Comparison of ENCODE assay signal across 26 cellular contexts in the genomic region with DNA sequence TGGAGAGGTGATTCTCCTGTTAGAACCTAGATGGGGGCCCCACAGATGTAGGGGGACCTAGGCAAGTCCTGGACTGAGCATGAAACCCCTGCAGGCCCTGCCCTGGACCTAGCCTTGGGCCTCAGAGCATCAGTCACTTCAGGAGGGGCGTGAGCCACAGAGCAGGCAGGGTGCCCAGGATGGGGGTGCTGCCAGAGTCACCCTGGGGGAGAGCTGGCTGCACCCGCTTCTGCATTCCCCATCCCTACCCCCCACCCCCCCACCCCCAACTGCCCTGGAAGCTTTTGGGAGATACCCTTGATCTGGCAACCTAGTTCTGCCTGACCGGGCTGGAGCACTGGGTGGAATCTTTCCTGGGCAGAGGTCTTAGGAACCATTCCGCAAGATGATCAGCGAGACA.
"Had no signal": no experiment of that assay in that cellular context is flagged by ENCODE, and none has a peak within 500 bp of the region (broad histone marks: within the 10 kb centered on the region; RNA-seq: fewer than 3 reads in every experiment).

No MANE protein-coding gene starts in this region.

- H3K9me3 Mint-ChIP-seq: mesothelial cell of epicardium; nephron; stimulated activated naive CD8-positive, alpha-beta T cell treated with anti-CD3 and anti-CD28 coated beads, Interleukin-15, Interleukin-2, amounts not matched to agents 100 ng/mL and 50 ng/mL, for 24 hours had no signal

- H3K27me3 ChIP-seq: pancreas, right atrium auricular region, right lobe of liver had no signal

- H3K9me3 ChIP-seq: pancreas, right lobe of liver, suprapubic skin, thoracic aorta, tibial artery, upper lobe of right lung had no signal

- H3K4me2 ChIP-seq: smooth muscle cell had no signal

- H3K4me3 ChIP-seq: heart left ventricle, left lung, lung, pancreas, right atrium auricular region, right lobe of liver, smooth muscle cell, suprapubic skin, thoracic aorta, tibial artery, upper lobe of right lung had no signal

- H3K27me3 Mint-ChIP-seq: stimulated activated naive CD8-positive, alpha-beta T cell treated with anti-CD3 and anti-CD28 coated beads, Interleukin-15, Interleukin-2, amounts not matched to agents 100 ng/mL and 50 ng/mL, for 24 hours had no signal

- H3K4me1 ChIP-seq: heart left ventricle, left lung, pancreas, right atrium auricular region, right lobe of liver, suprapubic skin, tibial artery, upper lobe of right lung had no signal

- H3K36me3 ChIP-seq: heart left ventricle, left lung, pancreas, right atrium auricular region, right lobe of liver, suprapubic skin, thoracic aorta, tibial artery, upper lobe of right lung had no signal

- H3K27ac ChIP-seq: heart left ventricle, left lung, pancreas, right atrium auricular region, right lobe of liver, suprapubic skin, thoracic aorta, tibial artery, upper lobe of right lung had no signal

- ATAC-seq: heart left ventricle; left colon; left lung; right lobe of liver; stimulated activated naive B cell treated with anti-CD40 and anti-IgM and Interleukin-4, amounts not matched to agents 10 μg/mL and 1 μg/mL and 100 μg/mL, for 72 hours; upper lobe of right lung had no signal

- H3K36me3 Mint-ChIP-seq: immature natural killer cell; mesothelial cell of epicardium; naive B cell; stimulated activated naive B cell treated with anti-CD40 and anti-IgM and Interleukin-4, amounts not matched to agents 10 μg/mL and 1 μg/mL and 100 μg/mL, for 72 hours had no signal

- H3K4me1 Mint-ChIP-seq: immature natural killer cell; naive B cell; stimulated activated naive B cell treated with anti-CD40 and anti-IgM and Interleukin-4, amounts not matched to agents 10 μg/mL and 1 μg/mL and 100 μg/mL, for 72 hours had no signal

- H3K27ac Mint-ChIP-seq: immature natural killer cell; mesothelial cell of epicardium; naive B cell; nephron; stimulated activated naive B cell treated with anti-CD40 and anti-IgM and Interleukin-4, amounts not matched to agents 10 μg/mL and 1 μg/mL and 100 μg/mL, for 72 hours; stimulated activated naive CD8-positive, alpha-beta T cell treated with anti-CD3 and anti-CD28 coated beads, Interleukin-15, Interleukin-2, amounts not matched to agents 100 ng/mL and 50 ng/mL, for 24 hours had no signal

- DNase-seq: hypothalamus; immature natural killer cell; left colon; left lung; mesendoderm; naive B cell; right lobe of liver; stimulated activated CD4-positive, alpha-beta T cell treated with anti-CD3 and anti-CD28 coated beads, Interleukin-12 subunit alpha, Interleukin-12 subunit beta, amount 100 ng/mL, for 4 hours; stimulated activated CD4-positive, alpha-beta T cell treated with anti-CD3 and anti-CD28 coated beads, Interleukin-15, amount 100 ng/mL, for 24 hours; stimulated activated CD4-positive, alpha-beta T cell treated with anti-CD3 and anti-CD28 coated beads, Interleukin-2, amount 100 ng/mL, for 24 hours; stimulated activated CD4-positive, alpha-beta T cell treated with anti-CD3 and anti-CD28 coated beads, Interleukin-4, amount 100 ng/mL, for 1 hour; stimulated activated naive B cell treated with anti-CD40 and anti-IgM and Interleukin-4, amounts not matched to agents 10 μg/mL and 1 μg/mL and 100 μg/mL, for 72 hours; tibial artery; trophoblast cell had no signal

- H3K4me3 Mint-ChIP-seq: immature natural killer cell; mesothelial cell of epicardium; nephron; neural crest cell; stimulated activated naive B cell treated with anti-CD40 and anti-IgM and Interleukin-4, amounts not matched to agents 10 μg/mL and 1 μg/mL and 100 μg/mL, for 72 hours; stimulated activated naive CD8-positive, alpha-beta T cell treated with anti-CD3 and anti-CD28 coated beads, Interleukin-15, Interleukin-2, amounts not matched to agents 100 ng/mL and 50 ng/mL, for 24 hours had no signal
